Comparison of ENCODE assay signal across 22 cellular contexts in the genomic region with DNA sequence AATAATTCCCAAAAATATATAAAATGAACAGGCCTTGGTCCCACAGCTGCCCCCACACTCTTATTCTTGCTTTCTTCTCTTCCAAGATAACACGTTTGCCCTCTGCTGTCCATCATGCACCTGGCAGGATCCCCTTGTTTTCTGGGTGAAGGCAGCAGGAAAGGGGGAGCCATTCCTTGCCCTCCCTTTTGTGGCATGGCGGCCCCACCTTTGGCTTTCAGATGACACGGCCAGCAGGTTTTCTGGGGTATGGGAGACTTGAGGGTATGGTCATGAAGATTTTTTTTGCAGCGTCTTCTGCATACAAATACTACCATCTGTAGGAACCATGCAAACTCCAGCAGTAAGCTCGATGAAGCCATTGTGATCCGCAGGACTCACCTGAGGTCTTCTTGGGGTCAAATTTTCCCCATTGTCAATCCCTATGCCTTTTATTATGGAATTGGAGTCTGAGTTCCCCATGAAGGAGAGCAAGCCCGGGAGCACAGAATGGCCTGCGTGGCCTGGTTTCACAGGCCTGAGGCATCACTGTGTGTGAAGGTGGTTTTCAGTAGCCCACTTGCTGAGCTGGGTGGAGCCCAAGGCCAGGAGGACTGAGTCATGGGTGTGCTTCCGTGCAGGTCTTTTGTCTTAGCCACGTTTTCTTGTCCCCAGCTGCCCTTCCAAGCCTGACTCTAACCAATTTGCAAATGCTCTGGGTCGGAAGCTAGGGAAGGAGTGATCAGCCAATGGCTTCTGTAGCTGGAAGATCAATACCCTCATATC.
"Had no signal": no experiment of that assay in that cellular context is flagged by ENCODE, and none has a peak within 500 bp of the region (broad histone marks: within the 10 kb centered on the region; RNA-seq: fewer than 3 reads in every experiment).

No MANE protein-coding gene starts in this region.

- H3K27me3 ChIP-seq: esophagus muscularis mucosa, heart right ventricle, pancreas, right atrium auricular region, testis, transverse colon had no signal

- H3K36me3 ChIP-seq: esophagus muscularis mucosa, heart right ventricle, pancreas, right atrium auricular region, transverse colon had no signal

- H3K4me3 ChIP-seq: esophagus muscularis mucosa, heart right ventricle, pancreas, right atrium auricular region, testis, transverse colon had no signal

- ATAC-seq: foreskin keratinocyte, left ventricle myocardium superior, pancreas had no signal

- H3K27ac ChIP-seq: esophagus muscularis mucosa, foreskin keratinocyte, heart right ventricle, pancreas, right atrium auricular region, testis, transverse colon had no signal

- H3K9me3 ChIP-seq: esophagus muscularis mucosa, heart right ventricle, pancreas, right atrium auricular region, testis, transverse colon had no signal

- DNase-seq: activated CD4-positive, alpha-beta memory T cell treated with anti-CD3 and anti-CD28 coated beads, Interleukin-2, amount 10 ng/mL, durations not matched to agents 7 days and 5 days; activated CD4-positive, alpha-beta T cell treated with anti-CD3 and anti-CD28 coated beads for 1 hour; activated CD4-positive, alpha-beta T cell treated with anti-CD3 and anti-CD28 coated beads, Interleukin-2, amount 10 ng/mL, durations not matched to agents 7 days and 5 days; activated CD8-positive, alpha-beta memory T cell treated with anti-CD3 and anti-CD28 coated beads, Interleukin-2, amount 50 U/mL, for 48 hours; activated gamma-delta T cell; activated naive CD4-positive, alpha-beta T cell treated with anti-CD3 and anti-CD28 coated beads, Interleukin-2, amount 10 ng/mL, durations not matched to agents 7 days and 5 days; activated naive CD8-positive, alpha-beta T cell treated with anti-CD3 and anti-CD28 coated beads, Interleukin-2, amount 10 ng/mL, durations not matched to agents 7 days and 5 days; activated T-cell treated with anti-CD3 and anti-CD28 coated beads, Interleukin-2, amount 50 U/mL, for 24 hours; amniotic stem cell; foreskin keratinocyte; heart right ventricle; left ventricle myocardium superior; mammary epithelial cell; naive B cell; nephron progenitor cell; pancreas; stimulated activated naive CD4-positive, alpha-beta T cell treated with Interleukin-2 at 50 U/mL for 16 hours; T-helper 2 cell; testis; transverse colon had no signal

- H3K4me1 ChIP-seq: foreskin keratinocyte, pancreas, testis, transverse colon had no signal
